ENCODE assay signal across 1 cellular context in the genomic region with DNA sequence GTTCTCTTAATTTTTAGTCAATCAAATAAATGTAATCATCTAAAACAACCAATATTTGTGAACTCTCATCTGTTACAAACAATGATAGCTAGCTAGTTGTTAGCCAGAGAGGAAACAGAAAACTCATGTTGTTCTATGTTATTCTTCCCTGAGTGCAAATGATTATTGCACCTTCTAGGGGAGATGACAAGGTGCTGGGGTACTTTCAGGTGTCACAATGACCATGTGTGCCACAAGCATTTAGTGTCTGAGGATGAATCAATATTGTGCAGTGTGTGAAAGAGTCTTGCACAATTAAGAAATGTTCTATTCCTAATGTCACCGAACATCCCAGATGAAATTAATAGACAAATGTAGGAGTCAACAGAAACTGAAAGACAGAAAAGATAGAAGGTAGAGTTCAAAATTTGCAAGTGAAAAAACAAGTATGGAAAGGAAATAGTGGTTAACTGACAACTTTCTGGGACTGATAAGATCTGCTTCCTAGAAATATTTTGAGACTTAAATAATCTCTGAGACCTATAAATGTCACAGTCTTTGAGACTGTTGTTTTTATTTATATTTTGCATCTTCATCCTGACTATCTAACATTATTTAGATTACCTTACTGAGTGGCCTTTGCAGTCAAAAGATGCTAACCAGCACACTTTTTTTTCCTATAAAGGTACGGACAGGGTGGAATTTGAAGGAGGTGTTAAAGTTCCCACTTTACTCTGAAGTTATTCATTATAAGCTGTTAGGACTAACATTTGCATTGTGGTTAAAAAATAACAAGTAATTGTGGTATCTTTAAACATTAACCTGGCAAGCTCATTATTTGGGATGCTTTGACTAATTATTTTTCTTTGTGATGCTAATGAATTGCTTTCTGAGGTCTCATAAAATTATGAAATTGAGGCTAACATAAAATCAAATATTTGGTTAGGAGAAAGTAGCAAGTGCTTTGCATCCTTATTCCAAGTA.
TF ChIP-seq lines count a peak whose summit lies in the region.

No MANE protein-coding gene starts in this region.

TF ChIP-seq in GM12878, 131 proteins besides CTCF, POLR2A, EP300 and RAD21:
- TF ChIP-seq MTA2 (IDR thresholded peaks at IDR 0.05; ENCODE audit: low read depth) (peak; percentile 93), MYB (IDR thresholded peaks at IDR 0.05; ENCODE audit: borderline replicate concordance, low read depth, low read length) (no peak)
